In genomic region chr3:131553495-131554247, GRCh38 we compare ENCODE assay signal across 13 cellular contexts. TPM values are rescaled to one million over a fixed set of nuclear protein-coding genes. Genes with fewer than 3 reads are reported as not detected.
DNase-seq lines count a peak whose midpoint lies in the region; ATAC-seq and TF ChIP-seq lines count a peak whose summit lies in the region.
"Had no signal": no experiment of that assay in that cellular context is flagged by ENCODE, and none has a peak within 500 bp of the region (broad histone marks: within the 10 kb centered on the region; RNA-seq: fewer than 3 reads in every experiment).

No MANE protein-coding gene starts in this region.

- H3K4me3 ChIP-seq in GM12865 (ENCODE audit: low read depth, low read length) = no peak overlapping the region
- H3K4me3 ChIP-seq: heart left ventricle, prostate gland, testis had no signal

- CTCF ChIA-PET in activated CD8-positive, alpha-beta T cell treated with anti-CD3 and anti-CD28 coated beads, Interleukin-2, amount 10 ng/mL, durations not matched to agents 7 days and 5 days (lab: Charles Lee) = interaction anchor here (1.3 kb wide), 1 partner anchor 481 kb away, joined by 3 read pairs; the partner anchor contains the start of gene CPNE4

- TF ChIP-seq CTCF in GM12865 (IDR thresholded peaks at IDR 0.05; ENCODE audit: insufficient read depth, low read depth, low read length, missing control alignments) = no peak

- H3K4me1 Mint-ChIP-seq in activated CD8-positive, alpha-beta T cell treated with anti-CD3 and anti-CD28 coated beads, Interleukin-2, amount 10 ng/mL, durations not matched to agents 7 days and 5 days (ENCODE audit: low read depth) = peaks cover 11% of the 10 kb centered on the region
- H3K4me1 Mint-ChIP-seq: memory B cell had no signal

- H3K27me3 Mint-ChIP-seq in activated CD8-positive, alpha-beta T cell treated with anti-CD3 and anti-CD28 coated beads, Interleukin-2, amount 10 ng/mL, durations not matched to agents 7 days and 5 days (ENCODE audit: low read depth) = peaks cover 8% of the 10 kb centered on the region

- POLR2A ChIA-PET in activated CD8-positive, alpha-beta T cell treated with anti-CD3 and anti-CD28 coated beads, Interleukin-2, amount 10 ng/mL, durations not matched to agents 7 days and 5 days (lab: Charles Lee) = no interaction called here

- no peak overlapping the region for H3K4me3 Mint-ChIP-seq in activated CD8-positive, alpha-beta T cell treated with anti-CD3 and anti-CD28 coated beads, Interleukin-2, amount 10 ng/mL, durations not matched to agents 7 days and 5 days
- H3K4me3 Mint-ChIP-seq: HFFc6, memory B cell had no signal

- H3K9me3 Mint-ChIP-seq in activated CD8-positive, alpha-beta T cell treated with anti-CD3 and anti-CD28 coated beads, Interleukin-2, amount 10 ng/mL, durations not matched to agents 7 days and 5 days (ENCODE audit: insufficient read depth) = no peaks in the 10 kb centered on the region
- H3K9me3 Mint-ChIP-seq: HFFc6, memory B cell had no signal

- no peak overlapping the region for H3K27ac Mint-ChIP-seq in activated CD8-positive, alpha-beta T cell treated with anti-CD3 and anti-CD28 coated beads, Interleukin-2, amount 10 ng/mL, durations not matched to agents 7 days and 5 days
- H3K27ac Mint-ChIP-seq: HFFc6, memory B cell had no signal

- ATAC-seq in GM19351 (IDR thresholded peaks at IDR 0.05; ENCODE audit: unreplicated experiment) (peak; percentile 93), HG02678 (IDR thresholded peaks at IDR 0.05; ENCODE audit: unreplicated experiment) (peak; percentile 97), HG03432 (IDR thresholded peaks at IDR 0.05; ENCODE audit: unreplicated experiment) (peak; percentile 98)
- no peak for ATAC-seq in activated CD8-positive, alpha-beta T cell treated with anti-CD3 and anti-CD28 coated beads, Interleukin-2, amount 10 ng/mL, durations not matched to agents 7 days and 5 days
- ATAC-seq: heart left ventricle had no signal

- DNase-seq in GM12865 (ENCODE audit: low read depth) (peak; percentile 82), NCI-H2227 (lab: John Stamatoyannopoulos, UW; ENCODE audit: unreplicated experiment) (no peak), HUDEP-2 (lab: John Stamatoyannopoulos, UW; ENCODE audit: unreplicated experiment in 76 of 76) (no peak), A172 (ENCODE audit: low spot score) (no peak)
- no peak for DNase-seq in activated CD8-positive, alpha-beta T cell treated with anti-CD3 and anti-CD28 coated beads, Interleukin-2, amount 10 ng/mL, durations not matched to agents 7 days and 5 days
- DNase-seq: heart left ventricle, HFFc6, testis had no signal

- no peaks in the 10 kb centered on the region for H3K36me3 Mint-ChIP-seq in activated CD8-positive, alpha-beta T cell treated with anti-CD3 and anti-CD28 coated beads, Interleukin-2, amount 10 ng/mL, durations not matched to agents 7 days and 5 days (ENCODE audit: low read depth)
- H3K36me3 Mint-ChIP-seq: memory B cell had no signal

RNA-seq across cellular contexts. Expression of gene MRPL3, which starts 50.9 kb away (rescaled TPM):
- 216 and 247 TPM in 2 replicates for total RNA-seq in A172 (2014; rRNA removed; shearing (Covaris generic))
- total RNA-seq in activated CD8-positive, alpha-beta T cell treated with anti-CD3 and anti-CD28 coated beads, Interleukin-2, amount 10 ng/mL, durations not matched to agents 7 days and 5 days = 10 to 100 TPM; 75.2 to 83.0 TPM
